8 cellular contexts compared by ENCODE assay signal in genomic region chr20:16701296-16701695, GRCh38. TPM values are rescaled to one million over a fixed set of nuclear protein-coding genes. Genes with fewer than 3 reads are reported as not detected.
DNase-seq lines count a peak whose midpoint lies in the region; ATAC-seq and TF ChIP-seq lines count a peak whose summit lies in the region.

No MANE protein-coding gene starts in this region.

- ATAC-seq in HG02759 (IDR thresholded peaks at IDR 0.05; ENCODE audit: unreplicated experiment), result peak; percentile 53
- peak; percentile 67 for ATAC-seq in T-helper 17 cell
- peak; percentile 33 for ATAC-seq in left lung
- ATAC-seq in GM18907 (IDR thresholded peaks at IDR 0.05; ENCODE audit: unreplicated experiment), result no peak
- no peak for ATAC-seq in HG03378 (IDR thresholded peaks at IDR 0.05; ENCODE audit: unreplicated experiment)

- H3K36me3 Mint-ChIP-seq in T-helper 17 cell (ENCODE audit: low read depth), result no peaks in the 10 kb centered on the region

- H3K4me1 ChIP-seq in left lung, result no peaks in the 10 kb centered on the region

- peaks cover 6% of the 10 kb centered on the region for H3K4me1 Mint-ChIP-seq in T-helper 17 cell

- peaks cover 41% of the 10 kb centered on the region for H3K27me3 Mint-ChIP-seq in T-helper 17 cell

- H3K27ac Mint-ChIP-seq in T-helper 17 cell, result no peak overlapping the region

- intact Hi-C loops in left lung (cut with DNase I), result no loop called here

- H3K36me3 ChIP-seq in left lung, result no peaks in the 10 kb centered on the region

- no peak overlapping the region for H3K4me3 Mint-ChIP-seq in T-helper 17 cell

- H3K4me3 ChIP-seq in left lung, result no peak overlapping the region

- no peak overlapping the region for H3K27ac ChIP-seq in left lung

- H3K27me3 ChIP-seq in left lung, result no peaks in the 10 kb centered on the region

- H3K9me3 ChIP-seq in T-helper 17 cell (ENCODE audit: control insufficient read depth, low read length, poor library complexity, severe bottlenecking), result no peaks in the 10 kb centered on the region
- no peaks in the 10 kb centered on the region for H3K9me3 ChIP-seq in left lung

- DNase-seq in NOMO-1 treated with DMSO at 0.1 percent for 48 hours (lab: John Stamatoyannopoulos, UW; ENCODE audit: unreplicated experiment), result peak; percentile 57
- DNase-seq in NOMO-1 treated with dmso at 0.1 percent for 144 hours (lab: John Stamatoyannopoulos, UW; ENCODE audit: unreplicated experiment), result no peak
- peak in 1 of 3 donors; percentile 16 for DNase-seq in T-helper 17 cell
- DNase-seq in left lung, result no peak
- DNase-seq in NCI-H2029 treated with DMSO at 0.1 percent for 48 hours (lab: John Stamatoyannopoulos, UW), result no peak

- TF ChIP-seq CTCF in left lung (IDR thresholded peaks at IDR 0.05), result no peak

RNA-seq across cellular contexts. Expression of gene SNRPB2, which starts 28.5 kb away (rescaled TPM):
- total RNA-seq in T-helper 17 cell, result 10 to 100 TPM; 44.5 to 45.3 TPM
- total RNA-seq in left lung, result 10 to 100 TPM; 36.7 to 47.2 TPM

RNA-seq across cellular contexts. Expression of gene OTOR, which starts 46.9 kb away (rescaled TPM):
- total RNA-seq in T-helper 17 cell (not detected), left lung (not detected)

Comparison
In these comparisons a context has a peak if more than half of its experiments do, and no peak if none do; other contexts are left out.
1. ATAC-seq: peak in HG02759 (single experiment), T-helper 17 cell (single experiment) and left lung (single experiment); none in GM18907 (single experiment) and HG03378 (single experiment).